In genomic region chr6:139940741-139941712, GRCh38 we compare ENCODE assay signal across 9 cellular contexts.
DNase-seq lines count a peak whose midpoint lies in the region; ATAC-seq, FAIRE-seq and TF ChIP-seq lines count a peak whose summit lies in the region.
"Had no signal": no experiment of that assay in that cellular context is flagged by ENCODE, and none has a peak within 500 bp of the region (broad histone marks: within the 10 kb centered on the region; RNA-seq: fewer than 3 reads in every experiment).

No MANE protein-coding gene starts in this region.

- CTCF ChIA-PET in naive thymus-derived CD4-positive, alpha-beta T cell (lab: Charles Lee), result no interaction called here
- CTCF ChIA-PET in PC-3 (lab: Charles Lee), result no interaction called here

- H3K79me2 ChIP-seq in PC-3 (ENCODE audit: low read length), result no peaks in the 10 kb centered on the region

- no peak overlapping the region for H3K4me3 Mint-ChIP-seq in naive thymus-derived CD4-positive, alpha-beta T cell
- H3K4me3 Mint-ChIP-seq in T-helper 17 cell, result no peak overlapping the region

- no peaks in the 10 kb centered on the region for H3K36me3 Mint-ChIP-seq in naive thymus-derived CD4-positive, alpha-beta T cell
- peaks cover 2% of the 10 kb centered on the region for H3K36me3 Mint-ChIP-seq in T-helper 17 cell (ENCODE audit: low read depth)

- H3K9me3 Mint-ChIP-seq in naive thymus-derived CD4-positive, alpha-beta T cell, result no peaks in the 10 kb centered on the region

- DNase-seq in GM19239 (ENCODE audit: insufficient read length, low spot score) (no peak), OCI-M1 (lab: John Stamatoyannopoulos, UW) (peak; percentile 87), PC-3 (no peak), AG08395 (ENCODE audit: low spot score) (no peak), T-helper 17 cell (no peak), anterior cingulate cortex (lab: John Stamatoyannopoulos, UW) (no peak)
- DNase-seq in naive thymus-derived CD4-positive, alpha-beta T cell, result no peak
- DNase-seq: stimulated activated CD4-positive, alpha-beta T cell treated with anti-CD3 and anti-CD28 coated beads, Interleukin-4, amount 100 ng/mL, for 24 hours had no signal

- H3K4me1 Mint-ChIP-seq in naive thymus-derived CD4-positive, alpha-beta T cell, result peaks cover 0 to 1% (median 0%) of the 10 kb centered on the region in 7 donors
- H3K4me1 Mint-ChIP-seq in T-helper 17 cell, result no peaks in the 10 kb centered on the region

- H3K9me2 ChIP-seq in PC-3 (replicated peaks; ENCODE audit: low read length), result no peaks in the 10 kb centered on the region

- H3F3A ChIP-seq in PC-3 (ENCODE audit: low read length, unreplicated experiment), result no peaks in the 10 kb centered on the region

- BruUV-seq in PC-3 (replicated peaks; lab: Mats Ljungman, UMichigan), result no TSS peak

- no peaks in the 10 kb centered on the region for H3K4me1 ChIP-seq in naive thymus-derived CD4-positive, alpha-beta T cell (ENCODE audit: control insufficient read depth in 2 of 2, insufficient read depth in 2 of 2, low read length in 2 of 2)
- peaks cover 14% of the 10 kb centered on the region for H3K4me1 ChIP-seq in PC-3 (ENCODE audit: insufficient read depth, low read length)

- H3K4me3 ChIP-seq in naive thymus-derived CD4-positive, alpha-beta T cell (ENCODE audit: low read length), result no peak overlapping the region
- H3K4me3 ChIP-seq in PC-3 (ENCODE audit: low read length), result no peak overlapping the region

- no peak overlapping the region for H2AFZ ChIP-seq in PC-3 (ENCODE audit: low read length)

- H4K20me1 ChIP-seq in PC-3 (ENCODE audit: low read length), result no peaks in the 10 kb centered on the region

- POLR2A ChIA-PET in naive thymus-derived CD4-positive, alpha-beta T cell (lab: Charles Lee), result no interaction called here
- POLR2A ChIA-PET in PC-3 (lab: Charles Lee; ENCODE audit: unreplicated experiment), result no interaction called here

- no peak overlapping the region for H3K27ac ChIP-seq in naive thymus-derived CD4-positive, alpha-beta T cell (ENCODE audit: low read depth, low read length)
- no peak overlapping the region for H3K27ac ChIP-seq in PC-3 (ENCODE audit: low read length)

- H3K27me3 ChIP-seq in naive thymus-derived CD4-positive, alpha-beta T cell (ENCODE audit: control insufficient read depth in 2 of 2, insufficient read depth in 2 of 2, low read length in 2 of 2), result no peaks in the 10 kb centered on the region
- H3K27me3 ChIP-seq in PC-3 (ENCODE audit: low read length), result no peaks in the 10 kb centered on the region

- H3K36me3 ChIP-seq in naive thymus-derived CD4-positive, alpha-beta T cell (ENCODE audit: control insufficient read depth in 2 of 3, insufficient read depth in 3 of 3, low read length in 3 of 3), result no peaks in the 10 kb centered on the region
- H3K36me3 ChIP-seq in PC-3 (ENCODE audit: low read depth, low read length), result no peaks in the 10 kb centered on the region

- ATAC-seq in HG02970 (IDR thresholded peaks at IDR 0.05; ENCODE audit: low FRiP score, unreplicated experiment) (peak; percentile 89), PC-3 (no peak), T-helper 17 cell (no peak)
- ATAC-seq in naive thymus-derived CD4-positive, alpha-beta T cell, result peak; percentile 54

- no peak for TF ChIP-seq CTCF in PC-3 (conservative IDR thresholded peaks at IDR 0.05; ENCODE audit: low read depth, low read length)

- peak; percentile 79 for FAIRE-seq in GM19239 (lab: Jason Lieb, UNC)

- no peaks in the 10 kb centered on the region for H3K9me3 ChIP-seq in naive thymus-derived CD4-positive, alpha-beta T cell (ENCODE audit: control insufficient read depth in 2 of 3, low read length in 3 of 3)
- H3K9me3 ChIP-seq in PC-3 (ENCODE audit: low read length) (no peaks in the 10 kb centered on the region), T-helper 17 cell (ENCODE audit: control insufficient read depth, low read length, poor library complexity, severe bottlenecking) (no peaks in the 10 kb centered on the region)

- H3K27ac Mint-ChIP-seq in naive thymus-derived CD4-positive, alpha-beta T cell, result no peak overlapping the region
- no peak overlapping the region for H3K27ac Mint-ChIP-seq in T-helper 17 cell

- H3K4me2 ChIP-seq in PC-3 (ENCODE audit: low read length), result no peak overlapping the region

- H3K9ac ChIP-seq in PC-3 (ENCODE audit: low read length), result no peak overlapping the region

- intact Hi-C loops in naive thymus-derived CD4-positive, alpha-beta T cell (cut with micrococcal nuclease), result no loop called here
- intact Hi-C loops in PC-3 (cut with micrococcal nuclease), result no loop called here

- H3K27me3 Mint-ChIP-seq in naive thymus-derived CD4-positive, alpha-beta T cell, result peaks cover 0 to 12% (median 6%) of the 10 kb centered on the region in 5 donors
- H3K27me3 Mint-ChIP-seq in T-helper 17 cell, result peaks cover 16% of the 10 kb centered on the region

Comparison
In these comparisons a context has a peak if more than half of its experiments do, and no peak if none do; other contexts are left out.
1. ATAC-seq: peak in HG02970 (single experiment) and naive thymus-derived CD4-positive, alpha-beta T cell (single experiment); none in PC-3 (single experiment) and T-helper 17 cell (single experiment).